1 cellular context compared by ENCODE assay signal in the genomic region with DNA sequence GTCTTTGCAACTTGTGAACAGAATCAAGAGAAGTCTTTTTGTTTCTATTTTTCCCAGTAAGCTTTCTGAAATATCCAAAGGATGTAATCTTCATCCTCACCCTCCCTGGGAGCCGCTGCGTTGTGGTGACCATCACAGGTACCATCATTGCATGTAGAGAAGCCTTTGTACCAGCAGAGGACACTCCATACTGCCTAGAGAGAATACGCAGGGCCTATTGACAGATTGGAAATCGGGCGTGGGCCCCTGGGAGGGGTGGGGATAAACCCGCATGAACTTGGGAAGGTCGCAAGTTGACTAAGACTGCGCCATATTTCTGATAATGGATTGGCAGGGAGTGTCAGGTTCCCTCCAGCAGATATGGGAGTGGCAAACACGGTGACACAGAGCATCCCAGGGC.
TF ChIP-seq lines count a peak whose summit lies in the region.

No MANE protein-coding gene starts in this region.

TF ChIP-seq in Ishikawa, 13 proteins besides CTCF, POLR2A, EP300 and RAD21 (continued from another document):
- TF ChIP-seq, protein P1, sequence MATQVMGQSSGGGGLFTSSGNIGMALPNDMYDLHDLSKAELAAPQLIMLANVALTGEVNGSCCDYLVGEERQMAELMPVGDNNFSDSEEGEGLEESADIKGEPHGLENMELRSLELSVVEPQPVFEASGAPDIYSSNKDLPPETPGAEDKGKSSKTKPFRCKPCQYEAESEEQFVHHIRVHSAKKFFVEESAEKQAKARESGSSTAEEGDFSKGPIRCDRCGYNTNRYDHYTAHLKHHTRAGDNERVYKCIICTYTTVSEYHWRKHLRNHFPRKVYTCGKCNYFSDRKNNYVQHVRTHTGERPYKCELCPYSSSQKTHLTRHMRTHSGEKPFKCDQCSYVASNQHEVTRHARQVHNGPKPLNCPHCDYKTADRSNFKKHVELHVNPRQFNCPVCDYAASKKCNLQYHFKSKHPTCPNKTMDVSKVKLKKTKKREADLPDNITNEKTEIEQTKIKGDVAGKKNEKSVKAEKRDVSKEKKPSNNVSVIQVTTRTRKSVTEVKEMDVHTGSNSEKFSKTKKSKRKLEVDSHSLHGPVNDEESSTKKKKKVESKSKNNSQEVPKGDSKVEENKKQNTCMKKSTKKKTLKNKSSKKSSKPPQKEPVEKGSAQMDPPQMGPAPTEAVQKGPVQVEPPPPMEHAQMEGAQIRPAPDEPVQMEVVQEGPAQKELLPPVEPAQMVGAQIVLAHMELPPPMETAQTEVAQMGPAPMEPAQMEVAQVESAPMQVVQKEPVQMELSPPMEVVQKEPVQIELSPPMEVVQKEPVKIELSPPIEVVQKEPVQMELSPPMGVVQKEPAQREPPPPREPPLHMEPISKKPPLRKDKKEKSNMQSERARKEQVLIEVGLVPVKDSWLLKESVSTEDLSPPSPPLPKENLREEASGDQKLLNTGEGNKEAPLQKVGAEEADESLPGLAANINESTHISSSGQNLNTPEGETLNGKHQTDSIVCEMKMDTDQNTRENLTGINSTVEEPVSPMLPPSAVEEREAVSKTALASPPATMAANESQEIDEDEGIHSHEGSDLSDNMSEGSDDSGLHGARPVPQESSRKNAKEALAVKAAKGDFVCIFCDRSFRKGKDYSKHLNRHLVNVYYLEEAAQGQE (IDR thresholded peaks at IDR 0.05; ENCODE audit: low read depth) = no peak
- no peak for TF ChIP-seq TEAD4 (IDR thresholded peaks at IDR 0.05)
